Comparison of ENCODE assay signal across 9 cellular contexts in genomic region chr15:60520041-60520824, GRCh38. TPM values are rescaled to one million over a fixed set of nuclear protein-coding genes. Genes with fewer than 3 reads are reported as not detected.
DNase-seq lines count a peak whose midpoint lies in the region; ATAC-seq, FAIRE-seq and TF ChIP-seq lines count a peak whose summit lies in the region.
"Had no signal": no experiment of that assay in that cellular context is flagged by ENCODE, and none has a peak within 500 bp of the region (broad histone marks: within the 10 kb centered on the region; RNA-seq: fewer than 3 reads in every experiment).

No MANE protein-coding gene starts in this region.

- TF ChIP-seq EP300 in H1 (IDR thresholded peaks at IDR 0.05; ENCODE audit: borderline replicate concordance in 1 of 2, low read depth in 2 of 2, low read length in 2 of 2), result no peak

- dilution Hi-C loops in IMR-90 (cut with HindIII; ENCODE audit: low sequenced_read_pairs, unreplicated experiment), result no loop called here

- DNase-seq in activated T-cell treated with anti-CD3 and anti-CD28 coated beads, Interleukin-2, amount 50 U/mL, for 24 hours, result no peak
- no peak for DNase-seq in activated T-cell treated with anti-CD3 and anti-CD28 coated beads for 4 hours
- DNase-seq in IMR-90, result peak; percentile 61
- DNase-seq in H1 (ENCODE audit: low read depth in 1 of 2, low spot score in 2 of 2), result no peak
- DNase-seq in NCI-H1694 treated with DMSO at 0.1 percent for 48 hours (lab: John Stamatoyannopoulos, UW), result no peak
- no peak for DNase-seq in activated CD8-positive, alpha-beta memory T cell treated with anti-CD3 and anti-CD28 coated beads, Interleukin-2, amount 50 U/mL, for 4 hours

- peaks cover 4% of the 10 kb centered on the region for H3K9me1 ChIP-seq in IMR-90 (ENCODE audit: insufficient read depth, low read length)

- H4K8ac ChIP-seq in IMR-90 (ENCODE audit: low read depth in 2 of 2, low read length in 2 of 2) (no peak overlapping the region), H1 (ENCODE audit: extremely low read depth, insufficient read depth, low read length) (no peak overlapping the region)

- H2BK15ac ChIP-seq in IMR-90 (ENCODE audit: low read depth, low read length), result no peak overlapping the region
- H2BK15ac ChIP-seq in H1 (ENCODE audit: low read length), result no peak overlapping the region

- H2AK5ac ChIP-seq in IMR-90 (ENCODE audit: low read depth, low read length) (no peak overlapping the region), H1 (ENCODE audit: low read depth, low read length) (no peak overlapping the region)

- H3K36me3 ChIP-seq in IMR-90 (ENCODE audit: control insufficient read depth, insufficient read depth, low read length) (no peaks in the 10 kb centered on the region; the same call in 1 of the 2 replicates), H1 (ENCODE audit: control insufficient read depth in 2 of 4, insufficient read depth in 4 of 4, low read length in 3 of 4) (no peaks in the 10 kb centered on the region)

- no peak overlapping the region for H3K56ac ChIP-seq in IMR-90 (ENCODE audit: extremely low read depth, insufficient read depth, low read length)
- no peak overlapping the region for H3K56ac ChIP-seq in H1 (replicated peaks; ENCODE audit: insufficient read length, low read depth, low read length)

- ATAC-seq in IMR-90 (ENCODE audit: low read depth) (peak; percentile 40), GM19035 (IDR thresholded peaks at IDR 0.05; ENCODE audit: unreplicated experiment) (no peak)

- H3K9ac ChIP-seq in IMR-90 (ENCODE audit: low read depth, low read length) (no peak overlapping the region), H1 (replicated peaks in 1 of 4; ENCODE audit: extremely low read depth in 1 of 4, low read depth in 3 of 4, low read length in 3 of 4) (no peak overlapping the region)

- intact Hi-C loops in IMR-90 (cut with micrococcal nuclease), result loop anchor here (2.0 kb wide), 1 partner anchor 191 kb away; no protein-coding TSS in a partner anchor

- H2BK12ac ChIP-seq in H1 (ENCODE audit: low read depth, low read length), result no peak overlapping the region

- H3K4me2 ChIP-seq in IMR-90 (ENCODE audit: low read depth, low read length) (no peak overlapping the region), H1 (ENCODE audit: insufficient read depth in 1 of 2, low read depth in 2 of 2, low read length in 2 of 2) (no peak overlapping the region)

- H3K9me3 Mint-ChIP-seq in activated T-cell treated with anti-CD3 and anti-CD28 coated beads, Interleukin-2, amount 50 U/mL, for 24 hours, result no peaks in the 10 kb centered on the region
- H3K9me3 Mint-ChIP-seq in stimulated activated naive CD8-positive, alpha-beta T cell treated with anti-CD3 and anti-CD28 coated beads, Interleukin-15, Interleukin-2, amounts not matched to agents 100 ng/mL and 50 ng/mL, for 24 hours, result no peaks in the 10 kb centered on the region

- FAIRE-seq in H1 (lab: Jason Lieb, UNC), result no peak

- peak overlapping the region; percentile 2 for H3K4me3 Mint-ChIP-seq in activated T-cell treated with anti-CD3 and anti-CD28 coated beads, Interleukin-2, amount 50 U/mL, for 24 hours
- H3K4me3 Mint-ChIP-seq in stimulated activated naive CD8-positive, alpha-beta T cell treated with anti-CD3 and anti-CD28 coated beads, Interleukin-15, Interleukin-2, amounts not matched to agents 100 ng/mL and 50 ng/mL, for 24 hours, result peak overlapping the region; percentile 1

- H3K14ac ChIP-seq in IMR-90 (replicated peaks; ENCODE audit: low read depth, low read length) (no peak overlapping the region), H1 (ENCODE audit: insufficient read length) (no peak overlapping the region)

- H2BK120ac ChIP-seq in IMR-90 (ENCODE audit: low read depth, low read length), result no peak overlapping the region
- no peak overlapping the region for H2BK120ac ChIP-seq in H1 (replicated peaks; ENCODE audit: low read depth, low read length)

- H2AK9ac ChIP-seq in IMR-90 (replicated peaks; ENCODE audit: low read depth, low read length, poor library complexity), result no peak overlapping the region

- H3K18ac ChIP-seq in IMR-90 (ENCODE audit: low read depth, low read length), result no peak overlapping the region
- H3K18ac ChIP-seq in H1 (ENCODE audit: extremely low read depth, low read length), result no peak overlapping the region

- H3K27ac Mint-ChIP-seq in activated T-cell treated with anti-CD3 and anti-CD28 coated beads, Interleukin-2, amount 50 U/mL, for 24 hours, result peak overlapping the region; percentile 79
- peak overlapping the region; percentile 64 for H3K27ac Mint-ChIP-seq in stimulated activated naive CD8-positive, alpha-beta T cell treated with anti-CD3 and anti-CD28 coated beads, Interleukin-15, Interleukin-2, amounts not matched to agents 100 ng/mL and 50 ng/mL, for 24 hours

- no TSS peak for BruUV-seq in IMR-90 (replicated peaks; lab: Mats Ljungman, UMichigan)

- no peaks in the 10 kb centered on the region for H3K23me2 ChIP-seq in H1 (ENCODE audit: low read depth, low read length)

- H3K79me2 ChIP-seq in H1 (ENCODE audit: control insufficient read depth in 1 of 2, insufficient read depth in 2 of 2, low read length in 2 of 2), result no peaks in the 10 kb centered on the region

- H3K79me1 ChIP-seq in IMR-90 (ENCODE audit: low read depth in 1 of 2, low read length in 2 of 2) (peaks cover 8 to 12% of the 10 kb centered on the region in 2 experiments; a peak in 2 of 4 replicates), H1 (ENCODE audit: low read depth, low read length) (no peaks in the 10 kb centered on the region)

- H3K27ac ChIP-seq in IMR-90 (ENCODE audit: insufficient read depth, low read length) (no peak overlapping the region), H1 (ENCODE audit: low read depth, low read length) (no peak overlapping the region)
- H3K27ac ChIP-seq: SK-N-MC had no signal

- POLR2A ChIA-PET in IMR-90 (lab: Charles Lee; ENCODE audit: unreplicated experiment) (no interaction called here), H1 (lab: Charles Lee; ENCODE audit: partially characterized antibody) (interaction anchor here (0.9 kb wide), 1 partner anchor 122 kb away, joined by 3 read pairs; no protein-coding TSS in a partner anchor)

- no peak overlapping the region for H3K23ac ChIP-seq in IMR-90 (ENCODE audit: low read depth, low read length)
- H3K23ac ChIP-seq in H1 (ENCODE audit: insufficient read length), result no peak overlapping the region

- TF ChIP-seq RAD21 in IMR-90 (IDR thresholded peaks at IDR 0.05; ENCODE audit: low read length) (no peak), H1 (IDR thresholded peaks at IDR 0.05 in 1 of 2, conservative IDR thresholded peaks at IDR 0.05 in 1 of 2; ENCODE audit: low read depth in 2 of 2, low read length in 2 of 2) (no peak)

- H3K4ac ChIP-seq in IMR-90 (ENCODE audit: low read depth, low read length) (no peak overlapping the region), H1 (replicated peaks; ENCODE audit: insufficient read length, low read depth, low read length) (no peak overlapping the region)

- H4K20me1 ChIP-seq in IMR-90 (ENCODE audit: insufficient read depth, low read length), result no peaks in the 10 kb centered on the region; the same call in 1 of the 2 replicates
- no peaks in the 10 kb centered on the region for H4K20me1 ChIP-seq in H1 (replicated peaks in 1 of 2; ENCODE audit: control insufficient read depth in 1 of 2, insufficient read depth in 2 of 2, low read length in 2 of 2)

- no peaks in the 10 kb centered on the region for H3K27me3 ChIP-seq in IMR-90 (ENCODE audit: control insufficient read depth, insufficient read depth, low read length)
- H3K27me3 ChIP-seq in H1 (replicated peaks in 1 of 4; ENCODE audit: control insufficient read depth in 3 of 4, extremely low read depth in 1 of 4, insufficient read depth in 3 of 4, low read length in 3 of 4), result no peaks in the 10 kb centered on the region

- H3K4me1 ChIP-seq in IMR-90 (ENCODE audit: control insufficient read depth, insufficient read depth, low read length), result peaks cover 10% of the 10 kb centered on the region; the same call in 1 of the 2 replicates
- peaks cover 0 to 3% (median 0%) of the 10 kb centered on the region in 4 experiments; a peak in 4 of 7 replicates for H3K4me1 ChIP-seq in H1 (replicated peaks in 1 of 4; ENCODE audit: control insufficient read depth in 3 of 4, insufficient read depth in 4 of 4, low read length in 3 of 4)

- H3K9me3 ChIP-seq in IMR-90 (ENCODE audit: control insufficient read depth, insufficient read depth, low read length) (no peaks in the 10 kb centered on the region), H1 (ENCODE audit: insufficient read depth in 2 of 2, low read depth in 1 of 2, low read length in 1 of 2) (no peaks in the 10 kb centered on the region)

- H2BK5ac ChIP-seq in IMR-90 (ENCODE audit: low read depth, low read length, poor library complexity, severe bottlenecking), result peak overlapping the region; percentile 8
- H2BK5ac ChIP-seq in H1 (ENCODE audit: low read depth, low read length), result peak overlapping the region; percentile 38; the same call in 1 of the 2 replicates

- H3K4me1 Mint-ChIP-seq in activated T-cell treated with anti-CD3 and anti-CD28 coated beads, Interleukin-2, amount 50 U/mL, for 24 hours (ENCODE audit: low read depth), result peaks cover 62% of the 10 kb centered on the region
- H3K4me1 Mint-ChIP-seq in stimulated activated naive CD8-positive, alpha-beta T cell treated with anti-CD3 and anti-CD28 coated beads, Interleukin-15, Interleukin-2, amounts not matched to agents 100 ng/mL and 50 ng/mL, for 24 hours (ENCODE audit: low read depth), result peaks cover 49% of the 10 kb centered on the region

- H2AFZ ChIP-seq in IMR-90 (replicated peaks; ENCODE audit: low read length, poor library complexity) (no peak overlapping the region), H1 (ENCODE audit: low read length) (no peak overlapping the region)

- H2BK20ac ChIP-seq in IMR-90 (ENCODE audit: low read depth, low read length), result no peak overlapping the region
- no peak overlapping the region for H2BK20ac ChIP-seq in H1 (ENCODE audit: low read length)

- H4K91ac ChIP-seq in IMR-90 (ENCODE audit: insufficient read depth, low read depth, low read length) (no peak overlapping the region), H1 (replicated peaks; ENCODE audit: insufficient read length, low read length) (no peak overlapping the region)

- no peaks in the 10 kb centered on the region for H3K27me3 Mint-ChIP-seq in activated T-cell treated with anti-CD3 and anti-CD28 coated beads, Interleukin-2, amount 50 U/mL, for 24 hours
- no peaks in the 10 kb centered on the region for H3K27me3 Mint-ChIP-seq in stimulated activated naive CD8-positive, alpha-beta T cell treated with anti-CD3 and anti-CD28 coated beads, Interleukin-15, Interleukin-2, amounts not matched to agents 100 ng/mL and 50 ng/mL, for 24 hours

- peaks cover 59% of the 10 kb centered on the region for H3K36me3 Mint-ChIP-seq in activated T-cell treated with anti-CD3 and anti-CD28 coated beads, Interleukin-2, amount 50 U/mL, for 24 hours (ENCODE audit: low read depth)
- H3K36me3 Mint-ChIP-seq in stimulated activated naive CD8-positive, alpha-beta T cell treated with anti-CD3 and anti-CD28 coated beads, Interleukin-15, Interleukin-2, amounts not matched to agents 100 ng/mL and 50 ng/mL, for 24 hours (ENCODE audit: low read depth), result peaks cover 33% of the 10 kb centered on the region

- in situ Hi-C loops in IMR-90 (cut with MboI; ENCODE audit: low sequenced_read_pairs), result loop anchor here (25.0 kb wide), 1 partner anchor 1317 kb away; no protein-coding TSS in a partner anchor

- no peak overlapping the region for H4K5ac ChIP-seq in IMR-90 (ENCODE audit: low read depth, low read length)
- no peak overlapping the region for H4K5ac ChIP-seq in H1 (ENCODE audit: insufficient read length, low read depth, low read length)

- H3K4me3 ChIP-seq in IMR-90 (ENCODE audit: insufficient read depth, low read depth, low read length), result no peak overlapping the region
- H3K4me3 ChIP-seq in H1 (ENCODE audit: extremely low read depth in 1 of 4, insufficient read depth in 2 of 4, low read depth in 3 of 4, low read length in 4 of 4), result no peak overlapping the region
- H3K4me3 ChIP-seq: SK-N-MC had no signal

- TF ChIP-seq POLR2A in IMR-90 (IDR thresholded peaks at IDR 0.05; ENCODE audit: low read depth, low read length), result no peak
- no peak for TF ChIP-seq POLR2A in H1 (IDR thresholded peaks at IDR 0.05; ENCODE audit: control extremely low read depth in 1 of 2, low read depth in 2 of 2, low read length in 2 of 2)

- CTCF ChIA-PET in IMR-90 (lab: Yijun Ruan, JAX), result interaction anchor here (0.5 to 2.4 kb wide), 21 partner anchors 8 to 829 kb away, joined by 3 to 14 read pairs (median 3); no protein-coding TSS in a partner anchor
- CTCF ChIA-PET in H1 (lab: Charles Lee; ENCODE audit: partially characterized antibody), result interaction anchor here (0.6 to 7.2 kb wide), 50 partner anchors 9 to 829 kb away, joined by 3 to 103 read pairs (median 3); no protein-coding TSS in a partner anchor

- no peak for TF ChIP-seq CTCF in IMR-90 (conservative IDR thresholded peaks at IDR 0.05; ENCODE audit: low read depth, low read length)
- TF ChIP-seq CTCF in H1 (IDR thresholded peaks at IDR 0.05; ENCODE audit: control extremely low read depth in 1 of 3, insufficient read depth in 1 of 3, low read depth in 1 of 3, low read length in 3 of 3), result no peak

- WGBS in IMR-90 (ENCODE audit: extremely low coverage in 2 of 2, insufficient read length in 1 of 2), 2 experiments, result no CpG with 5 or more reads among the region's 6 CpGs
- 89% methylated on average over 6 of the region's 6 CpGs; no CpG with 5 or more reads in 1 of the 2 experiments for WGBS in H1 (ENCODE audit: extremely low coverage in 1 of 2, insufficient coverage in 1 of 2, insufficient read length in 1 of 2, insufficient replicate concordance in 2 of 2, low coverage in 1 of 2, low lambda C conversion rate in 2 of 2, missing lambda C conversion rate in 1 of 2), 2 experiments

RNA-seq across cellular contexts. Expression of gene ICE2, which starts 41.3 kb away (rescaled TPM):
- total RNA-seq in IMR-90 (2012; rRNA removed), result 21.1 and 22.8 TPM in 2 replicates
- polyA plus RNA-seq in IMR-90 (2012; rRNA removed), result 11.3 and 14.7 TPM in 2 replicates
- polyA plus RNA-seq in IMR-90 (2012; cell fraction: cytosol; rRNA removed), result 2.0 and 3.0 TPM in 2 replicates
- 3.6 and 24.3 TPM in 2 replicates for polyA plus RNA-seq in IMR-90 (2012; cell fraction: nucleus; rRNA removed; ENCODE audit: low replicate concordance)
- 74.1 and 87.3 TPM in 2 replicates for total RNA-seq in H1 (2021; fragmentation: NEBNext Ultra II Directional; extraction: Animal tissue kit (Norgen Biotek cat#: 25700))
- 26.4 and 40.0 TPM in 2 replicates for polyA plus RNA-seq in H1 (2011; rRNA removed)
- polyA plus RNA-seq in H1 (2011; cell fraction: cytosol; rRNA removed), result 27.5 TPM
- 65.4 TPM for polyA plus RNA-seq in H1 (2011; cell fraction: nucleus; rRNA removed)
- polyA plus RNA-seq in H1 (2012, experiment 1 of 2), result 32.1 to 61.5 TPM (median 39.4 TPM) in 4 replicates
- 1.8 TPM for polyA plus RNA-seq in H1 (2012, experiment 2 of 2)
- 42.7 TPM for polyA plus RNA-seq in H1 (2013, experiment 1 of 2)
- polyA plus RNA-seq in H1 (2013, experiment 2 of 2), result 36.4 TPM
- polyA minus RNA-seq in H1 (2011; rRNA and poly(A)+ RNA removed), result 60.6 and 80.3 TPM in 2 replicates
- polyA minus RNA-seq in H1 (2011; cell fraction: cytosol; rRNA and poly(A)+ RNA removed), result 38.4 TPM
- 152 TPM for polyA minus RNA-seq in H1 (2011; cell fraction: nucleus; rRNA and poly(A)+ RNA removed)
